Comparison of ENCODE assay signal across 8 cellular contexts in the genomic region with DNA sequence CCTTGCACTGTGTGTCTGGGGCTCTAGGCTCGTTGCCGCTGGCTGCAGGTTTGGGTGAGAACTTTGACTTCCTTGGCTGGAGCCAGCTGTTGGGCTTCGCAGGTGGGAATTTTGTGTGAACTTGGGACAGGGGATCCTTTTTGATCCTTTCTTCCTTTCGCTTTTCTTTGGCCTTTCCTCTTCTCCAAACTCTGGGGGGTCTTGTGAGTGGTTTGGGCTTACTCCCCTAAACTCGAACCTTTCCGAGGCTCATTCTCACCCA. TPM values are rescaled to one million over a fixed set of nuclear protein-coding genes. Genes with fewer than 3 reads are reported as not detected.
DNase-seq lines count a peak whose midpoint lies in the region; ATAC-seq, FAIRE-seq and TF ChIP-seq lines count a peak whose summit lies in the region.

No MANE protein-coding gene starts in this region.

- H3K9me3 ChIP-seq in K562 (replicated peaks; ENCODE audit: control insufficient read depth, insufficient read depth, low read depth, low read length) (no peaks in the 10 kb centered on the region; the same call in 1 of the 2 replicates), mesenchymal stem cell (ENCODE audit: control insufficient read depth, low read length) (no peaks in the 10 kb centered on the region), upper lobe of left lung (no peaks in the 10 kb centered on the region)

- intact Hi-C loops in K562 (cut with micrococcal nuclease), result loop anchor here (10.0 kb wide), 1 partner anchor 374 kb away; a partner anchor contains a TSS

- H3K14ac ChIP-seq in mesenchymal stem cell (ENCODE audit: low read length in 2 of 2), result no peak overlapping the region

- H3K4me3 Mint-ChIP-seq in activated naive CD4-positive, alpha-beta T cell treated with anti-CD3 and anti-CD28 coated beads, Interleukin-2, amount 50 U/mL, for 24 hours, result peak overlapping the region; percentile 92

- H3K9ac ChIP-seq in K562 (ENCODE audit: insufficient read depth in 1 of 2, low read depth in 2 of 2, low read length in 2 of 2) (peak overlapping the region; percentile 71 to 99), mesenchymal stem cell (ENCODE audit: low read length) (peak overlapping the region; percentile 84)

- H3K9me3 Mint-ChIP-seq in activated naive CD4-positive, alpha-beta T cell treated with anti-CD3 and anti-CD28 coated beads, Interleukin-2, amount 50 U/mL, for 24 hours, result no peaks in the 10 kb centered on the region

- peak overlapping the region in 1 of 2 experiments; percentile 9 for H3K23ac ChIP-seq in mesenchymal stem cell (ENCODE audit: low read length in 2 of 2)

- no peak overlapping the region for H2BK12ac ChIP-seq in mesenchymal stem cell (ENCODE audit: low read length in 2 of 2)

- H3K27ac ChIP-seq in K562 (ENCODE audit: extremely low read depth, low read depth, low read length) (peak overlapping the region; percentile 72; the same call in 2 of the 3 replicates), mesenchymal stem cell (ENCODE audit: low read length, poor library complexity, severe bottlenecking) (no peak overlapping the region), upper lobe of left lung (peak overlapping the region in 3 of 4 donors; percentile 85 to 99 (median 95))

- H3K18ac ChIP-seq in mesenchymal stem cell (ENCODE audit: low read depth in 1 of 2, low read length in 2 of 2), result peak overlapping the region in 1 of 2 experiments; percentile 54

- no peaks in the 10 kb centered on the region for H3K9me1 ChIP-seq in K562 (ENCODE audit: control insufficient read depth, insufficient read depth, low read length)

- H2BK5ac ChIP-seq in mesenchymal stem cell (ENCODE audit: low read depth, low read length, poor library complexity, severe bottlenecking), result no peak overlapping the region

- no peaks in the 10 kb centered on the region for H3K27me3 Mint-ChIP-seq in activated naive CD4-positive, alpha-beta T cell treated with anti-CD3 and anti-CD28 coated beads, Interleukin-2, amount 50 U/mL, for 24 hours

- no peak overlapping the region for H3K4ac ChIP-seq in mesenchymal stem cell (ENCODE audit: low read depth in 1 of 2, low read length in 2 of 2)

- H4K8ac ChIP-seq in mesenchymal stem cell (ENCODE audit: low read length), result no peak overlapping the region

- peaks cover 49% of the 10 kb centered on the region for H3K79me2 ChIP-seq in K562 (ENCODE audit: control insufficient read depth, insufficient read depth, low read length)

- H4K20me1 ChIP-seq in K562 (replicated peaks; ENCODE audit: control insufficient read depth, insufficient read depth, low read length), result peaks cover 4% of the 10 kb centered on the region; the same call in 1 of the 2 replicates

- WGBS in K562 (ENCODE audit: insufficient coverage, low coverage, missing lambda C conversion rate), result 10% methylated on average over 5 of the region's 6 CpGs
- no CpG with 5 or more reads among the region's 6 CpGs for WGBS in mesenchymal stem cell
- 31 to 40% methylated on average over 6 of the region's 6 CpGs for WGBS in upper lobe of left lung, 2 donors

- peak overlapping the region; percentile 95 for H3K27ac Mint-ChIP-seq in activated naive CD4-positive, alpha-beta T cell treated with anti-CD3 and anti-CD28 coated beads, Interleukin-2, amount 50 U/mL, for 24 hours

- in situ Hi-C loops in K562 (cut with MboI), result no loop called here

- H2BK15ac ChIP-seq in mesenchymal stem cell (ENCODE audit: low read depth, poor library complexity, severe bottlenecking), result no peak overlapping the region

- H4K91ac ChIP-seq in mesenchymal stem cell (ENCODE audit: low read length), result no peak overlapping the region

- no peak overlapping the region for H2AK5ac ChIP-seq in mesenchymal stem cell (ENCODE audit: low read length, severe bottlenecking)

- ATAC-seq in K562, result no peak
- ATAC-seq in upper lobe of left lung (ENCODE audit: low FRiP score in 2 of 2), result no peak
- no peak for ATAC-seq in GM21360 (IDR thresholded peaks at IDR 0.05; ENCODE audit: unreplicated experiment)

- CTCF ChIA-PET in K562 (lab: Yijun Ruan, JAX; ENCODE audit: low intra/inter-chr PET ratio), result no interaction called here

- H3K4me2 ChIP-seq in K562 (ENCODE audit: insufficient read depth, low read length) (peak overlapping the region; percentile 90), mesenchymal stem cell (ENCODE audit: low read length, poor library complexity, severe bottlenecking) (peak overlapping the region; percentile 82)

- H3K27me3 ChIP-seq in K562 (ENCODE audit: control insufficient read depth in 2 of 2, insufficient read depth in 2 of 2, low read length in 2 of 2), result no peaks in the 10 kb centered on the region
- no peaks in the 10 kb centered on the region for H3K27me3 ChIP-seq in mesenchymal stem cell (ENCODE audit: control insufficient read depth in 1 of 2, insufficient read depth in 1 of 2, low read length in 2 of 2)
- H3K27me3 ChIP-seq in upper lobe of left lung, result no peaks in the 10 kb centered on the region

- H2AFZ ChIP-seq in K562 (ENCODE audit: low read depth, low read length) (peak overlapping the region; percentile 80), mesenchymal stem cell (ENCODE audit: low read depth, low read length) (peak overlapping the region; percentile 91)

- DNase-seq in activated naive CD4-positive, alpha-beta T cell treated with anti-CD3 and anti-CD28 coated beads, Interleukin-2, amount 50 U/mL, for 16 hours, result no peak
- no peak for DNase-seq in K562 (ENCODE audit: extremely low read depth in 1 of 4, low spot score in 3 of 4)
- no peak for DNase-seq in mesenchymal stem cell
- no peak for DNase-seq in upper lobe of left lung
- no peak for DNase-seq in SIG-M5 (lab: John Stamatoyannopoulos, UW)
- DNase-seq in SKM-1 (lab: John Stamatoyannopoulos, UW; ENCODE audit: unreplicated experiment), result no peak

- TF ChIP-seq RAD21 in K562 (CRISPR knock-in tag; conservative IDR thresholded peaks at IDR 0.05 in 1 of 2, IDR thresholded peaks at IDR 0.05 in 1 of 2), result no peak

- H3K4me3 ChIP-seq in K562, result peak overlapping the region; percentile 54
- peak overlapping the region; percentile 86 to 92 for H3K4me3 ChIP-seq in mesenchymal stem cell (ENCODE audit: insufficient read depth in 1 of 2, low read depth in 1 of 2, low read length in 2 of 2)
- H3K4me3 ChIP-seq in upper lobe of left lung, result peak overlapping the region; percentile 53 to 89 (median 81)

- no peak for FAIRE-seq in K562 (lab: Jason Lieb, UNC)

- no peak overlapping the region for H2BK120ac ChIP-seq in mesenchymal stem cell (ENCODE audit: low read depth, low read length)

- TF ChIP-seq EP300 in K562 (IDR thresholded peaks at IDR 0.05; ENCODE audit: low read length), result no peak
- no peak for TF ChIP-seq EP300 in upper lobe of left lung (IDR thresholded peaks at IDR 0.05)

- no TSS peak for BruUV-seq in K562 (replicated peaks; lab: Mats Ljungman, UMichigan)

- no peak for TF ChIP-seq CTCF in K562 (IDR thresholded peaks at IDR 0.05 in 2 of 3, conservative IDR thresholded peaks at IDR 0.05 in 1 of 3; ENCODE audit: insufficient read depth in 2 of 3, low read depth in 1 of 3, low read length in 3 of 3)
- TF ChIP-seq CTCF in upper lobe of left lung (IDR thresholded peaks at IDR 0.05), result no peak

- TF ChIP-seq POLR2A in K562 (conservative IDR thresholded peaks at IDR 0.05) (no peak), upper lobe of left lung (IDR thresholded peaks at IDR 0.05) (no peak)

- no peaks in the 10 kb centered on the region for H3K36me3 Mint-ChIP-seq in activated naive CD4-positive, alpha-beta T cell treated with anti-CD3 and anti-CD28 coated beads, Interleukin-2, amount 50 U/mL, for 24 hours

- POLR2A ChIA-PET in K562 (lab: Yijun Ruan, JAX), result interaction anchor here (1.1 to 2.2 kb wide), 2 partner anchors 9 to 378 kb away, joined by 3 to 14 read pairs; no protein-coding TSS in a partner anchor

- peaks cover 64% of the 10 kb centered on the region for H3K4me1 Mint-ChIP-seq in activated naive CD4-positive, alpha-beta T cell treated with anti-CD3 and anti-CD28 coated beads, Interleukin-2, amount 50 U/mL, for 24 hours

- peaks cover 22% of the 10 kb centered on the region for H3K79me1 ChIP-seq in mesenchymal stem cell (replicated peaks; ENCODE audit: low read length, poor library complexity, severe bottlenecking)

- H3K4me1 ChIP-seq in K562 (replicated peaks in 1 of 2; ENCODE audit: control insufficient read depth in 2 of 2, insufficient read depth in 2 of 2, low read length in 2 of 2) (peaks cover 57 to 61% of the 10 kb centered on the region in 2 experiments), mesenchymal stem cell (ENCODE audit: control insufficient read depth, insufficient read depth, low read depth, low read length) (peaks cover 10% of the 10 kb centered on the region), upper lobe of left lung (peaks cover 13 to 57% (median 37%) of the 10 kb centered on the region in 4 donors)

- H3K36me3 ChIP-seq in K562 (ENCODE audit: control insufficient read depth, insufficient read depth, low read length), result no peaks in the 10 kb centered on the region
- H3K36me3 ChIP-seq in mesenchymal stem cell (ENCODE audit: control insufficient read depth in 1 of 2, insufficient read depth in 2 of 2, low read depth in 1 of 2, low read length in 2 of 2), result no peaks in the 10 kb centered on the region
- no peaks in the 10 kb centered on the region for H3K36me3 ChIP-seq in upper lobe of left lung

TF ChIP-seq in K562, 482 proteins besides CTCF, POLR2A, EP300 and RAD21 (continues in another document):
- no peak for TF ChIP-seq ZFX (CRISPR knock-in tag; IDR thresholded peaks at IDR 0.05)

RNA-seq across cellular contexts. Expression of a gene that starts 0.6 kb away (rescaled TPM):
- 36.8 and 53.6 TPM in 2 replicates for total RNA-seq in K562 (2011; cell fraction: chromatin; rRNA removed; ENCODE audit: low replicate concordance)
- total RNA-seq in K562 (2011; cell fraction: nucleolus; rRNA removed), result 34.5 and 34.7 TPM in 2 replicates
- 35.6 and 48.2 TPM in 2 replicates for total RNA-seq in K562 (2011; cell fraction: nucleoplasm; rRNA removed)
- total RNA-seq in K562 (2014; rRNA removed) (40.1 and 45.0 TPM in 2 replicates), K562 (2014; rRNA removed; fragmentation: Illumina TruSeq; extraction: Trizol) (18.4 and 18.6 TPM in 2 replicates), K562 (2015; rRNA removed; fragmentation: Illumina TruSeq; extraction: Trizol) (20.5 and 20.7 TPM in 2 replicates), K562 (2021) (44.3 and 54.3 TPM in 2 replicates), upper lobe of left lung (100 to 1,000 TPM in 1 of 6 donors, 10 to 100 TPM in 5; 27.1 to 105 (median 44.6) TPM)
- polyA plus RNA-seq in K562 (2011; rRNA removed) (38.4 and 40.1 TPM in 2 replicates), K562 (2014; fragmentation: Illumina TruSeq; extraction: Trizol) (32.4 and 42.5 TPM in 2 replicates), K562 (2014; fragmentation: Nextera tagmentation; extraction: Ambion mirVana) (1 to 10 TPM; 2.6 to 4.1 TPM), K562 (2014; rRNA removed) (38.0 and 45.7 TPM in 2 replicates)
- 36.3 and 44.9 TPM in 2 replicates for polyA plus RNA-seq in K562 (2011; cell fraction: cytosol; rRNA removed)
- 78.8 and 89.1 TPM in 2 replicates for polyA plus RNA-seq in K562 (2011; cell fraction: nucleus; rRNA removed)
- 27.1 and 42.6 TPM in 2 replicates for polyA plus RNA-seq in K562 (2012)
- polyA minus RNA-seq in K562 (2011; rRNA and poly(A)+ RNA removed), result 18.9 and 22.0 TPM in 2 replicates
- 18.2 and 22.0 TPM in 2 replicates for polyA minus RNA-seq in K562 (2011; cell fraction: cytosol; rRNA and poly(A)+ RNA removed)
- polyA minus RNA-seq in K562 (2011; cell fraction: nucleus; rRNA and poly(A)+ RNA removed), result 18.6 and 21.1 TPM in 2 replicates
- polyA plus RNA-seq in mesenchymal stem cell (2013, experiment 1 of 2), result 1.9 TPM
- polyA plus RNA-seq in mesenchymal stem cell (2013, experiment 2 of 2), result 1.8 TPM
